ENCODE assay signal across 27 cellular contexts in genomic region chr1:6165027-6165426, GRCh38. TPM values are rescaled to one million over a fixed set of nuclear protein-coding genes. Genes with fewer than 3 reads are reported as not detected.
"Had no signal": no experiment of that assay in that cellular context is flagged by ENCODE, and none has a peak within 500 bp of the region (broad histone marks: within the 10 kb centered on the region; RNA-seq: fewer than 3 reads in every experiment).

No MANE protein-coding gene starts in this region.

- H3K4me3 ChIP-seq: left lung, lung, psoas muscle, right lobe of liver, smooth muscle cell, thoracic aorta, tibial artery, upper lobe of right lung had no signal

- H3K4me1 Mint-ChIP-seq: mesothelial cell of epicardium; natural killer cell; stimulated activated memory B cell treated with anti-CD40 and anti-IgM and Interleukin-4, amounts not matched to agents 10 μg/mL and 1 μg/mL and 100 μg/mL, for 72 hours; stimulated activated naive CD8-positive, alpha-beta T cell treated with anti-CD3 and anti-CD28 coated beads, Interleukin-15, amount 100 ng/mL, for 72 hours had no signal

- H3K27ac Mint-ChIP-seq: mesothelial cell of epicardium; naive B cell; natural killer cell; nephron progenitor cell; stimulated activated memory B cell treated with anti-CD40 and anti-IgM and Interleukin-4, amounts not matched to agents 10 μg/mL and 1 μg/mL and 100 μg/mL, for 72 hours; stimulated activated naive CD8-positive, alpha-beta T cell treated with anti-CD3 and anti-CD28 coated beads, Interleukin-15, amount 100 ng/mL, for 72 hours had no signal

- H3K9ac ChIP-seq: parathyroid adenoma had no signal

- H3K9me3 Mint-ChIP-seq: mesothelial cell of epicardium; naive B cell; natural killer cell; nephron progenitor cell; stimulated activated memory B cell treated with anti-CD40 and anti-IgM and Interleukin-4, amounts not matched to agents 10 μg/mL and 1 μg/mL and 100 μg/mL, for 72 hours; stimulated activated naive CD8-positive, alpha-beta T cell treated with anti-CD3 and anti-CD28 coated beads, Interleukin-15, amount 100 ng/mL, for 72 hours had no signal

- H3K36me3 ChIP-seq: left lung, right lobe of liver, thoracic aorta, tibial artery, upper lobe of right lung had no signal

- H3K4me2 ChIP-seq: smooth muscle cell had no signal

- H3K4me1 ChIP-seq: left lung, parathyroid adenoma, psoas muscle, right lobe of liver, tibial artery, upper lobe of right lung had no signal

- DNase-seq: hippocampal formation; kidney glomerular epithelial cell; left colon; mesendoderm; naive B cell; natural killer cell; nephron progenitor cell; psoas muscle; right lobe of liver; stimulated activated CD4-positive, alpha-beta T cell treated with anti-CD3 and anti-CD28 coated beads, Interleukin-12 subunit alpha, Interleukin-12 subunit beta, amount 100 ng/mL, for 4 hours; stimulated activated CD4-positive, alpha-beta T cell treated with anti-CD3 and anti-CD28 coated beads, Interleukin-15, amount 100 ng/mL, for 24 hours; stimulated activated CD4-positive, alpha-beta T cell treated with anti-CD3 and anti-CD28 coated beads, Interleukin-4, amount 100 ng/mL, for 4 hours; stimulated activated CD8-positive, alpha-beta memory T cell treated with anti-CD3 and anti-CD28 coated beads, Interleukin-4, amount 100 ng/mL, for 48 hours; stimulated activated naive CD4-positive, alpha-beta T cell treated with Interleukin-2 at 50 U/mL for 16 hours; stimulated activated naive CD8-positive, alpha-beta T cell treated with anti-CD3 and anti-CD28 coated beads, Interleukin-15, amount 100 ng/mL, for 72 hours; substantia nigra; tibial artery; trophoblast cell; upper lobe of right lung had no signal

- H3K36me3 Mint-ChIP-seq: mesothelial cell of epicardium; naive B cell; natural killer cell; stimulated activated memory B cell treated with anti-CD40 and anti-IgM and Interleukin-4, amounts not matched to agents 10 μg/mL and 1 μg/mL and 100 μg/mL, for 72 hours had no signal

- H2AFZ ChIP-seq: parathyroid adenoma had no signal

- H3K9me3 ChIP-seq: left lung, psoas muscle, right lobe of liver, thoracic aorta, tibial artery, upper lobe of right lung had no signal

- H3K27me3 ChIP-seq: right lobe of liver had no signal

- H3K4me3 Mint-ChIP-seq: mesothelial cell of epicardium; naive B cell; natural killer cell; nephron progenitor cell; stimulated activated memory B cell treated with anti-CD40 and anti-IgM and Interleukin-4, amounts not matched to agents 10 μg/mL and 1 μg/mL and 100 μg/mL, for 72 hours; stimulated activated naive CD8-positive, alpha-beta T cell treated with anti-CD3 and anti-CD28 coated beads, Interleukin-15, amount 100 ng/mL, for 72 hours had no signal

- H3K27ac ChIP-seq: left lung, parathyroid adenoma, psoas muscle, right lobe of liver, thoracic aorta, tibial artery, upper lobe of right lung had no signal

- ATAC-seq: left colon; left lung; natural killer cell; psoas muscle; right lobe of liver; stimulated activated memory B cell treated with anti-CD40 and anti-IgM and Interleukin-4, amounts not matched to agents 10 μg/mL and 1 μg/mL and 100 μg/mL, for 72 hours; stimulated activated naive CD8-positive, alpha-beta T cell treated with anti-CD3 and anti-CD28 coated beads, Interleukin-15, amount 100 ng/mL, for 72 hours; upper lobe of right lung had no signal

RNA-seq across cellular contexts. Expression of gene CHD5, which starts 15.1 kb away (rescaled TPM):
- total RNA-seq: right lobe of liver, skeletal muscle tissue had no signal
- polyA plus RNA-seq: smooth muscle cell had no signal
